ENCODE assay signal across 26 cellular contexts in the genomic region with DNA sequence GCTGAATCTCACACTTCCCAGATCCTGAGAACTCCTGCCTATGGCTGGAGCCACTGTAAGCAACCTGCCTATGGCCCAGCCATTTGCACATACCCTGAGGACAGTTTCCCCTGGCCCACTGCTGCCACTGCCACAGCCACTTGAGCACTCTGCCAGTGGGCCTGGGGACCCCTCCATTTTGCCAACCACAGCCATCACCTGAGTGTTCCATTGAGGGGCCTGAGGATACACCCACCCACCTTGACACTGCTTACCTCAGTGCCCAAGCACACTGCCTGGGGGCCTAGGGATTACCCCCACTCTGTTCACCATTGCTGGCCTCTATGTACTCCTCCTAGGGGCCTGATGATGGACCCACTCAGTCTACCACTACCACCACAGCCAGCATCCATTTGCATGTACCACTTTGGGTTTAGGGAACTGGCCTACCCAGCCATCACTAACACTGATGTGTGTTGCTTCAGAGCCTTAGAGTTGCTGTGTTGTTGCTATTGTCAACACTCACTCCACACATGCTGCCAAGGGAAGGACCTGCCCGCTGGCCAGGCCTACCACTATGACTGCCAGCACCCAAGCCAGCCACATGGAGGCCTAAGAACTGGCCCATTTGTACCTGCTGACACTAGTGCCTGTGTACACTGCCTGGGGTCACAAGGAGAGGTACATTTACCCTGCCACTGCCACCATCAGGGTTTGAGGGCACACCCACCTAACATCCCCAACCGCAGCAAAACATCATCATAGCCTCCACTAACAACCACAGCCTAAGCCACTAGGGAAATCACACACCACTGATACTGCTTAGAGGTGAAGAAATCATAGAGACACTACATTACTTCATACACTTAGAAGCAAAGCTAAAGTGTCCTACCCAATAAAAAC. TPM values are rescaled to one million over a fixed set of nuclear protein-coding genes. Genes with fewer than 3 reads are reported as not detected.
DNase-seq lines count a peak whose midpoint lies in the region; ATAC-seq and TF ChIP-seq lines count a peak whose summit lies in the region.
"Had no signal": no experiment of that assay in that cellular context is flagged by ENCODE, and none has a peak within 500 bp of the region (broad histone marks: within the 10 kb centered on the region; RNA-seq: fewer than 3 reads in every experiment).

No MANE protein-coding gene starts in this region.

- no peaks in the 10 kb centered on the region for H3K36me3 ChIP-seq in esophagus muscularis mucosa
- H3K36me3 ChIP-seq: neutrophil, uterus had no signal

- H3K4me1 ChIP-seq in esophagus muscularis mucosa: no peaks in the 10 kb centered on the region
- H3K4me1 ChIP-seq: uterus had no signal

- peaks cover 50% of the 10 kb centered on the region for H3K36me3 Mint-ChIP-seq in activated T-cell treated with anti-CD3 and anti-CD28 coated beads, Interleukin-2, amount 50 U/mL, for 24 hours (ENCODE audit: low read depth)
- peaks cover 49% of the 10 kb centered on the region for H3K36me3 Mint-ChIP-seq in activated CD8-positive, alpha-beta T cell treated with anti-CD3 and anti-CD28 coated beads for 36 hours (ENCODE audit: low read depth)
- H3K36me3 Mint-ChIP-seq in stimulated activated effector memory CD8-positive, alpha-beta T cell treated with anti-CD3 and anti-CD28 coated beads, Interleukin-12 subunit alpha, Interleukin-12 subunit beta, amount 100 ng/mL, for 72 hours: peaks cover 4% of the 10 kb centered on the region

- peaks cover 22% of the 10 kb centered on the region for H3K9me3 Mint-ChIP-seq in activated T-cell treated with anti-CD3 and anti-CD28 coated beads, Interleukin-2, amount 50 U/mL, for 24 hours
- H3K9me3 Mint-ChIP-seq in activated CD8-positive, alpha-beta T cell treated with anti-CD3 and anti-CD28 coated beads for 36 hours: peaks cover 14% of the 10 kb centered on the region
- peaks cover 7% of the 10 kb centered on the region for H3K9me3 Mint-ChIP-seq in stimulated activated effector memory CD8-positive, alpha-beta T cell treated with anti-CD3 and anti-CD28 coated beads, Interleukin-12 subunit alpha, Interleukin-12 subunit beta, amount 100 ng/mL, for 72 hours

- no peaks in the 10 kb centered on the region for H3K27me3 Mint-ChIP-seq in activated T-cell treated with anti-CD3 and anti-CD28 coated beads, Interleukin-2, amount 50 U/mL, for 24 hours
- H3K27me3 Mint-ChIP-seq in activated CD8-positive, alpha-beta T cell treated with anti-CD3 and anti-CD28 coated beads for 36 hours: no peaks in the 10 kb centered on the region

- CTCF ChIA-PET in activated CD8-positive, alpha-beta T cell treated with anti-CD3 and anti-CD28 coated beads for 36 hours (lab: Charles Lee): interaction anchor here (0.8 to 2.3 kb wide), 3 partner anchors 11 to 18 kb away, joined by 3 to 16 read pairs (median 12); no protein-coding TSS in a partner anchor

- no peak overlapping the region for H3K27ac ChIP-seq in esophagus muscularis mucosa (replicated peaks in 1 of 4)
- H3K27ac ChIP-seq: neutrophil, uterus had no signal

- no peak for TF ChIP-seq EP300 in esophagus muscularis mucosa (IDR thresholded peaks at IDR 0.05)

- peaks cover 0 to 9% (median 2%) of the 10 kb centered on the region in 4 donors for H3K9me3 ChIP-seq in esophagus muscularis mucosa
- H3K9me3 ChIP-seq: mucosa of descending colon, neutrophil had no signal

- no peak overlapping the region for H3K4me3 ChIP-seq in esophagus muscularis mucosa
- H3K4me3 ChIP-seq: mucosa of descending colon, uterus had no signal

- peak; percentile 68 for ATAC-seq in activated CD8-positive, alpha-beta T cell treated with anti-CD3 and anti-CD28 coated beads for 36 hours
- ATAC-seq in stimulated activated effector memory CD8-positive, alpha-beta T cell treated with anti-CD3 and anti-CD28 coated beads, Interleukin-12 subunit alpha, Interleukin-12 subunit beta, amount 100 ng/mL, for 72 hours: peak; percentile 87
- ATAC-seq: HepG2, left lobe of liver, mucosa of descending colon, Panc1 had no signal

- peaks cover 29% of the 10 kb centered on the region for H3K4me1 Mint-ChIP-seq in activated T-cell treated with anti-CD3 and anti-CD28 coated beads, Interleukin-2, amount 50 U/mL, for 24 hours (ENCODE audit: low read depth)
- H3K4me1 Mint-ChIP-seq in activated CD8-positive, alpha-beta T cell treated with anti-CD3 and anti-CD28 coated beads for 36 hours (ENCODE audit: low read depth): peaks cover 35% of the 10 kb centered on the region
- H3K4me1 Mint-ChIP-seq in stimulated activated effector memory CD8-positive, alpha-beta T cell treated with anti-CD3 and anti-CD28 coated beads, Interleukin-12 subunit alpha, Interleukin-12 subunit beta, amount 100 ng/mL, for 72 hours: peaks cover 36% of the 10 kb centered on the region
- H3K4me1 Mint-ChIP-seq: B cell had no signal

- peaks cover 0 to 4% (median 0%) of the 10 kb centered on the region in 4 donors for H3K27me3 ChIP-seq in esophagus muscularis mucosa
- H3K27me3 ChIP-seq: neutrophil, uterus had no signal

- peak overlapping the region; percentile 37 for H3K27ac Mint-ChIP-seq in activated T-cell treated with anti-CD3 and anti-CD28 coated beads, Interleukin-2, amount 50 U/mL, for 24 hours
- no peak overlapping the region for H3K27ac Mint-ChIP-seq in activated CD8-positive, alpha-beta T cell treated with anti-CD3 and anti-CD28 coated beads for 36 hours
- H3K27ac Mint-ChIP-seq in stimulated activated effector memory CD8-positive, alpha-beta T cell treated with anti-CD3 and anti-CD28 coated beads, Interleukin-12 subunit alpha, Interleukin-12 subunit beta, amount 100 ng/mL, for 72 hours: peak overlapping the region; percentile 79
- H3K27ac Mint-ChIP-seq: B cell had no signal

- H3K4me3 Mint-ChIP-seq in activated T-cell treated with anti-CD3 and anti-CD28 coated beads, Interleukin-2, amount 50 U/mL, for 24 hours: no peak overlapping the region
- H3K4me3 Mint-ChIP-seq in activated CD8-positive, alpha-beta T cell treated with anti-CD3 and anti-CD28 coated beads for 36 hours: no peak overlapping the region
- H3K4me3 Mint-ChIP-seq in stimulated activated effector memory CD8-positive, alpha-beta T cell treated with anti-CD3 and anti-CD28 coated beads, Interleukin-12 subunit alpha, Interleukin-12 subunit beta, amount 100 ng/mL, for 72 hours: no peak overlapping the region
- H3K4me3 Mint-ChIP-seq: B cell had no signal

- no peak for TF ChIP-seq CTCF in activated CD8-positive, alpha-beta T cell treated with anti-CD3 and anti-CD28 coated beads for 36 hours (IDR thresholded peaks at IDR 0.05)
- no peak for TF ChIP-seq CTCF in esophagus muscularis mucosa (IDR thresholded peaks at IDR 0.05)

- DNase-seq in activated T-cell treated with anti-CD3 and anti-CD28 coated beads, Interleukin-2, amount 50 U/mL, for 24 hours: peak; percentile 20
- DNase-seq in activated T-cell treated with anti-CD3 and anti-CD28 coated beads, Interleukin-2, amount 50 U/mL, for 1 hour: no peak
- peak; percentile 55 for DNase-seq in activated CD8-positive, alpha-beta T cell treated with anti-CD3 and anti-CD28 coated beads for 36 hours
- DNase-seq in esophagus muscularis mucosa (ENCODE audit: extremely low spot score) (peak; percentile 34), D341Med (ENCODE audit: low spot score) (no peak), HPDE6-E6E7 (ENCODE audit: extremely low spot score) (no peak), RPMI8226 (no peak)
- DNase-seq in stimulated activated effector memory CD8-positive, alpha-beta T cell treated with anti-CD3 and anti-CD28 coated beads, Interleukin-12 subunit alpha, Interleukin-12 subunit beta, amount 100 ng/mL, for 72 hours (ENCODE audit: low spot score in 2 of 2): peak in 1 of 2 donors; percentile 68
- DNase-seq: activated gamma-delta T cell treated with Interleukin-2 at 50 U/mL for 16 hours; Calu3; HCEC 1CT; NCI-H1092 treated with DMSO at 0.1 percent for 48 hours; NCI-H2029 treated with DMSO at 0.1 percent for 48 hours; retina; stimulated activated CD4-positive, alpha-beta T cell treated with anti-CD3 and anti-CD28 coated beads, Interleukin-4, amount 100 ng/mL, for 4 hours; substantia nigra had no signal

- WGBS in esophagus muscularis mucosa: 100% methylated on average over 1 of the region's 2 CpGs

- POLR2A ChIA-PET in activated CD8-positive, alpha-beta T cell treated with anti-CD3 and anti-CD28 coated beads for 36 hours (lab: Charles Lee): no interaction called here

- intact Hi-C loops in activated CD8-positive, alpha-beta T cell treated with anti-CD3 and anti-CD28 coated beads for 36 hours (cut with micrococcal nuclease): no loop called here
- intact Hi-C loops in esophagus muscularis mucosa (cut with DNase I): no loop called here

- TF ChIP-seq POLR2A in esophagus muscularis mucosa (IDR thresholded peaks at IDR 0.05; ENCODE audit: low read depth): no peak

RNA-seq across cellular contexts. Expression of a gene that starts 45.9 kb away (rescaled TPM):
- not detected for total RNA-seq in activated CD8-positive, alpha-beta T cell treated with anti-CD3 and anti-CD28 coated beads for 36 hours
- total RNA-seq in esophagus muscularis mucosa: not detected
- total RNA-seq: activated CD8-positive, alpha-beta memory T cell treated with anti-CD3 and anti-CD28 coated beads for 36 hours; astrocyte; B cell; Calu3; chondrocyte; HepG2; left lobe of liver; mucosa of descending colon had no signal

Comparison
In these comparisons a context has a peak if more than half of its experiments do, and no peak if none do; other contexts are left out.
1. DNase-seq: peak in activated T-cell treated with anti-CD3 and anti-CD28 coated beads, Interleukin-2, amount 50 U/mL, for 24 hours (single experiment), activated CD8-positive, alpha-beta T cell treated with anti-CD3 and anti-CD28 coated beads for 36 hours (single experiment) and esophagus muscularis mucosa (single experiment); none in activated T-cell treated with anti-CD3 and anti-CD28 coated beads, Interleukin-2, amount 50 U/mL, for 1 hour (single experiment), D341Med (single experiment), HPDE6-E6E7 (single experiment) and RPMI8226 (single experiment).